ENCODE assay signal across 17 cellular contexts in genomic region chr14:92964124-92965109, GRCh38. TPM values are rescaled to one million over a fixed set of nuclear protein-coding genes. Genes with fewer than 3 reads are reported as not detected.
DNase-seq lines count a peak whose midpoint lies in the region; ATAC-seq, FAIRE-seq and TF ChIP-seq lines count a peak whose summit lies in the region.
"Had no signal": no experiment of that assay in that cellular context is flagged by ENCODE, and none has a peak within 500 bp of the region (broad histone marks: within the 10 kb centered on the region; RNA-seq: fewer than 3 reads in every experiment).

No MANE protein-coding gene starts in this region.

- CTCF ChIA-PET in GM12878 (lab: Yijun Ruan, JAX), result interaction anchor here (0.6 to 2.6 kb wide), 4 partner anchors 10 to 149 kb away, joined by 3 to 11 read pairs (median 4); no protein-coding TSS in a partner anchor

- no peaks in the 10 kb centered on the region; the same call in 1 of the 2 replicates for H4K20me1 ChIP-seq in GM12878 (ENCODE audit: control insufficient read depth, insufficient read depth)

- TF ChIP-seq EP300 in GM12878 (IDR thresholded peaks at IDR 0.05; ENCODE audit: borderline replicate concordance in 1 of 2, control insufficient read depth in 1 of 2, low read depth in 2 of 2, low read length in 2 of 2), result no peak

- peaks cover 3% of the 10 kb centered on the region for H3K9me3 Mint-ChIP-seq in stimulated activated effector memory CD8-positive, alpha-beta T cell treated with anti-CD3 and anti-CD28 coated beads, Interleukin-12 subunit alpha, Interleukin-12 subunit beta, amount 100 ng/mL, for 72 hours

- in situ Hi-C loops in GM12878 (cut with MboI), result no loop called here

- peaks cover 0 to 19% of the 10 kb centered on the region in 2 experiments; a peak in 3 of 4 replicates for H3K36me3 ChIP-seq in GM12878 (ENCODE audit: control insufficient read depth in 2 of 2, insufficient read depth in 2 of 2, low read length in 1 of 2)
- H3K36me3 ChIP-seq in breast epithelium, result no peaks in the 10 kb centered on the region

- no peak overlapping the region for H3K27ac ChIP-seq in GM12878 (ENCODE audit: control insufficient read depth, insufficient read depth)
- no peak overlapping the region for H3K27ac ChIP-seq in breast epithelium

- intact Hi-C loops in GM12878 (cut with micrococcal nuclease; ENCODE audit: unreplicated experiment), result no loop called here
- intact Hi-C loops in left colon (cut with DNase I, micrococcal nuclease), result no loop called here
- intact Hi-C loops in breast epithelium (cut with DNase I; ENCODE audit: low total_unique reads), result loop anchor here (1.0 kb wide), 1 partner anchor 16 kb away; no protein-coding TSS in a partner anchor

- FAIRE-seq in GM12878 (lab: Jason Lieb, UNC), result no peak
- FAIRE-seq: endothelial cell of umbilical vein had no signal

- TF ChIP-seq RAD21 in GM12878 (IDR thresholded peaks at IDR 0.05; ENCODE audit: insufficient read depth, low read depth, low read length), result no peak

- TF ChIP-seq CTCF in GM12878 (IDR thresholded peaks at IDR 0.05 in 2 of 3, conservative IDR thresholded peaks at IDR 0.05 in 1 of 3; ENCODE audit: control insufficient read depth in 2 of 3, extremely low read depth in 1 of 3, insufficient read depth in 1 of 3, low read depth in 3 of 3, low read length in 3 of 3) (no peak), breast epithelium (IDR thresholded peaks at IDR 0.05) (no peak)

- ATAC-seq in GM21423 (IDR thresholded peaks at IDR 0.05; ENCODE audit: unreplicated experiment) (peak; percentile 51), GM12878 (peak; percentile 31; the same call in 2 of the 3 replicates), left colon (peak; percentile 68), HG03097 (IDR thresholded peaks at IDR 0.05; ENCODE audit: low FRiP score, unreplicated experiment) (no peak), HG03439 (IDR thresholded peaks at IDR 0.05; ENCODE audit: unreplicated experiment) (no peak)
- no peak for ATAC-seq in stimulated activated effector memory CD8-positive, alpha-beta T cell treated with anti-CD3 and anti-CD28 coated beads, Interleukin-12 subunit alpha, Interleukin-12 subunit beta, amount 100 ng/mL, for 72 hours

- peak overlapping the region; percentile 76 for H3K27ac Mint-ChIP-seq in stimulated activated effector memory CD8-positive, alpha-beta T cell treated with anti-CD3 and anti-CD28 coated beads, Interleukin-12 subunit alpha, Interleukin-12 subunit beta, amount 100 ng/mL, for 72 hours

- no peak for DNase-seq in GM12878 (ENCODE audit: low read depth, low spot score)
- DNase-seq in left colon, result no peak
- no peak for DNase-seq in stimulated activated effector memory CD8-positive, alpha-beta T cell treated with anti-CD3 and anti-CD28 coated beads, Interleukin-12 subunit alpha, Interleukin-12 subunit beta, amount 100 ng/mL, for 72 hours (ENCODE audit: low spot score in 2 of 2)
- no peak for DNase-seq in breast epithelium (ENCODE audit: low spot score in 2 of 2)
- no peak for DNase-seq in AG08395 (ENCODE audit: low spot score)
- DNase-seq: activated CD4-positive, alpha-beta T cell treated with anti-CD3 and anti-CD28 coated beads, Interleukin-2, amount 50 U/mL, for 4 hours; activated effector memory CD4-positive, alpha-beta T cell treated with Interleukin-2 at 50 U/mL for 16 hours; NCI-H1105 treated with DMSO at 0.1 percent for 48 hours; NCI-H510A treated with DMSO at 0.1 percent for 48 hours; nucleus accumbens; Peyer's patch had no signal

- TF ChIP-seq POLR2A in GM12878 (IDR thresholded peaks at IDR 0.05; ENCODE audit: low read depth, low read length) (no peak), breast epithelium (IDR thresholded peaks at IDR 0.05) (no peak)

- WGBS in GM12878 (ENCODE audit: insufficient coverage, insufficient replicate concordance, low lambda C conversion rate, missing lambda C conversion rate), result 100% methylated on average over 10 of the region's 12 CpGs

- SMC1A ChIA-PET in GM12878 (lab: Charles Lee; ENCODE audit: uncharacterized antibody, unreplicated experiment), result interaction anchor here (1.4 to 1.6 kb wide), 2 partner anchors 9 to 13 kb away, joined by 3 to 4 read pairs; no protein-coding TSS in a partner anchor

- POLR2A ChIA-PET in GM12878 (lab: Charles Lee), result interaction anchor here (0.5 kb wide), 1 partner anchor 12 kb away, joined by 3 read pairs; no protein-coding TSS in a partner anchor

- no peaks in the 10 kb centered on the region for H3K36me3 Mint-ChIP-seq in stimulated activated effector memory CD8-positive, alpha-beta T cell treated with anti-CD3 and anti-CD28 coated beads, Interleukin-12 subunit alpha, Interleukin-12 subunit beta, amount 100 ng/mL, for 72 hours

- no peaks in the 10 kb centered on the region; the same call in 1 of the 2 replicates for H3K79me2 ChIP-seq in GM12878 (ENCODE audit: control insufficient read depth, insufficient read depth, low read length)

- H3K9ac ChIP-seq in GM12878 (ENCODE audit: control insufficient read depth, insufficient read depth, low read length), result no peak overlapping the region

- peaks cover 1% of the 10 kb centered on the region; the same call in 1 of the 3 replicates for H3K9me3 ChIP-seq in GM12878 (replicated peaks; ENCODE audit: control insufficient read depth, insufficient read depth, low read length)
- no peaks in the 10 kb centered on the region for H3K9me3 ChIP-seq in breast epithelium
- H3K9me3 ChIP-seq: Peyer's patch had no signal

- H3K4me3 Mint-ChIP-seq in stimulated activated effector memory CD8-positive, alpha-beta T cell treated with anti-CD3 and anti-CD28 coated beads, Interleukin-12 subunit alpha, Interleukin-12 subunit beta, amount 100 ng/mL, for 72 hours, result no peak overlapping the region

- no TSS peak for BruUV-seq in GM12878 (replicated peaks; lab: Mats Ljungman, UMichigan)

- no peak overlapping the region for H3K4me2 ChIP-seq in GM12878 (ENCODE audit: control insufficient read depth, insufficient read depth)

- RAD21 ChIA-PET in GM12878 (lab: Charles Lee; ENCODE audit: unreplicated experiment), result no interaction called here

- H3K4me1 ChIP-seq in GM12878 (ENCODE audit: control insufficient read depth, insufficient read depth, low read length) (no peaks in the 10 kb centered on the region), breast epithelium (no peaks in the 10 kb centered on the region)

- H2AFZ ChIP-seq in GM12878 (ENCODE audit: control insufficient read depth, low read depth, low read length), result no peak overlapping the region

- H3K27me3 ChIP-seq in GM12878 (replicated peaks in 1 of 2; ENCODE audit: control insufficient read depth in 2 of 2, insufficient read depth in 2 of 2, low read length in 1 of 2) (no peaks in the 10 kb centered on the region), breast epithelium (no peaks in the 10 kb centered on the region)
- H3K27me3 ChIP-seq: Peyer's patch had no signal

- H3K4me3 ChIP-seq in GM12878, result no peak overlapping the region
- H3K4me3 ChIP-seq in breast epithelium, result no peak overlapping the region
- H3K4me3 ChIP-seq: lung, Peyer's patch had no signal

- peaks cover 6% of the 10 kb centered on the region for H3K4me1 Mint-ChIP-seq in stimulated activated effector memory CD8-positive, alpha-beta T cell treated with anti-CD3 and anti-CD28 coated beads, Interleukin-12 subunit alpha, Interleukin-12 subunit beta, amount 100 ng/mL, for 72 hours

TF ChIP-seq in GM12878, 131 proteins besides CTCF, POLR2A, EP300 and RAD21:
- TF ChIP-seq RUNX3 (IDR thresholded peaks at IDR 0.05; ENCODE audit: low read length) (no peak), YBX1 (IDR thresholded peaks at IDR 0.05) (no peak), ZNF384 (IDR thresholded peaks at IDR 0.05; ENCODE audit: borderline replicate concordance, low read depth, low read length) (no peak), CBFB (IDR thresholded peaks at IDR 0.05; ENCODE audit: low read depth) (no peak), NFYA (IDR thresholded peaks at IDR 0.05; ENCODE audit: borderline replicate concordance, low read depth, low read length) (no peak), POLR2AphosphoS2 (IDR thresholded peaks at IDR 0.05; ENCODE audit: low read depth, low read length) (no peak), SUZ12 (IDR thresholded peaks at IDR 0.05; ENCODE audit: unreplicated experiment) (no peak), CBX5 (IDR thresholded peaks at IDR 0.05; ENCODE audit: low read depth) (no peak), BMI1 (IDR thresholded peaks at IDR 0.05; ENCODE audit: borderline replicate concordance) (no peak), MEF2B (IDR thresholded peaks at IDR 0.05; ENCODE audit: partially characterized antibody, poor library complexity, severe bottlenecking) (no peak)
TF ChIP-seq in GM12878: peak in this region for 0.

RNA-seq across cellular contexts. Expression of gene CHGA, which starts 41.5 kb away (rescaled TPM):
- total RNA-seq in GM12878 (2013; cell fraction: nucleolus; rRNA removed), result not detected in 2 replicates
- total RNA-seq in GM12878 (2014; rRNA removed), result not detected in 2 replicates
- total RNA-seq in GM12878 (2014; rRNA removed; fragmentation: Illumina TruSeq; extraction: Trizol), result not detected in 2 replicates
- 0.23 TPM in 1 of 2 replicates, not detected in the other for total RNA-seq in GM12878 (2021)
- polyA plus RNA-seq in GM12878 (2011; ENCODE audit: low read depth), result not detected
- polyA plus RNA-seq in GM12878 (2011; rRNA removed), result not detected in 2 replicates
- not detected in 2 replicates for polyA plus RNA-seq in GM12878 (2011; cell fraction: cytosol; rRNA removed)
- not detected in 2 replicates for polyA plus RNA-seq in GM12878 (2011; cell fraction: nucleus; rRNA removed)
- polyA plus RNA-seq in GM12878 (2012), result not detected in 2 replicates
- not detected in 2 replicates for polyA plus RNA-seq in GM12878 (2014; fragmentation: Illumina TruSeq; extraction: Trizol)
- not detected for polyA plus RNA-seq in GM12878 (2014; fragmentation: Nextera tagmentation; extraction: Ambion mirVana)
- polyA plus RNA-seq in GM12878 (2014; rRNA removed), result not detected in 2 replicates
- polyA plus RNA-seq in GM12878 (2016; fragmentation: Nextera tagmentation; extraction: Ambion mirVana), result under 1 TPM in 1 of 2 experiments, not detected in 1; 0.11 TPM
- not detected in 2 replicates for polyA minus RNA-seq in GM12878 (2011; rRNA and poly(A)+ RNA removed)
- not detected in 2 replicates for polyA minus RNA-seq in GM12878 (2011; cell fraction: cytosol; rRNA and poly(A)+ RNA removed)
- not detected in 2 replicates for polyA minus RNA-seq in GM12878 (2011; cell fraction: nucleus; rRNA and poly(A)+ RNA removed)
- total RNA-seq in left colon, result 100 to 1,000 TPM; 218 to 343 TPM
- 1 to 10 TPM in 1 of 3 donors, under 1 TPM in 1, not detected in 1; 0.98 to 1.3 TPM for total RNA-seq in breast epithelium
- total RNA-seq: endothelial cell of umbilical vein had no signal
- polyA plus RNA-seq: BJ, endothelial cell of umbilical vein had no signal

Comparison
In these comparisons a context has a peak if more than half of its experiments do, and no peak if none do; other contexts are left out.
1. ATAC-seq: peak in GM21423 (single experiment), GM12878 (single experiment) and left colon (single experiment); none in stimulated activated effector memory CD8-positive, alpha-beta T cell treated with anti-CD3 and anti-CD28 coated beads, Interleukin-12 subunit alpha, Interleukin-12 subunit beta, amount 100 ng/mL, for 72 hours (single experiment), HG03097 (single experiment) and HG03439 (single experiment).
2. RNA of gene CHGA, which starts 41.5 kb away (total RNA-seq): 218 to 343 TPM in left colon; 0.98 to 1.3 TPM in breast epithelium and 0.23 TPM in GM12878; every median in the first group is over 10 times any median in the second.